1 cellular context compared by ENCODE assay signal in the genomic region with DNA sequence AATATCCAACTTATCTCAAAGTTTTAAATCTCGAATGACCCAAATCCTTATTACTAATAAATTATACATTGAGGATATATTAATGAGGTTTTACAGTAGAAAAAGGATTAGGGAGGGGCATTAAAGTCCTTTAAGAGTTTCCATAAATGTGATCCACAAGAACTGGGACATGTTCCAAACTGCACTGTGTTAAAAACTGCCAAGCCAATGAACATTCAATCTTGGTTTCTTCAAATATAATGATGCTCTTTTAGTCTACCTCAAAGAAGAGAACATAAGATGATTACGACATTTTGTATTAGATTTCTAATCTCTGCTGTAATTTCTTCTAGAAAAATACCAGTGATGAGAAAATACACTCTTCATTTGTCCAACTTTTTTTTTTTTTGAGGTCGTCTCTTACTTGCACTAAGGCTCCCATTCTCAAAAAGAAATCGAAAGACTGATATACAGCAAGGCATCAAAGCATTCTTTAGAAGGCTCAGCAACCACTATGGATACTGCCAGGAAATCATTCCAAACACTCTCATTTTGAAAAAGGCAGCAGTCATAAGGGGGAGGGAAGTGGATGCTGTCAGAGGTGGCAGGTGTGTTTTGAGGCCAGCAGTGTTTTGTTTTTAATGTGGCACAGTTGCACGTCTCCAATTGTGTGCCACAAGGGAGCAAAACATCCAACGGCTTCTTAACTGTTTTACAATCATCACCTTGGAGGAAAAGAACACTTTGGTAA.
TF ChIP-seq lines count a peak whose summit lies in the region.

No MANE protein-coding gene starts in this region.

TF ChIP-seq in GM12878, 131 proteins besides CTCF, POLR2A, EP300 and RAD21 (continued from another document):
- TF ChIP-seq RB1 (IDR thresholded peaks at IDR 0.05; ENCODE audit: borderline replicate concordance) (no peak), MTA2 (IDR thresholded peaks at IDR 0.05; ENCODE audit: low read depth) (no peak), NR2C2 (IDR thresholded peaks at IDR 0.05; ENCODE audit: borderline replicate concordance, control insufficient read depth, insufficient read length, low read depth) (no peak), NKRF (conservative IDR thresholded peaks at IDR 0.05) (no peak), SMC3 (IDR thresholded peaks at IDR 0.05; ENCODE audit: borderline replicate concordance, low read length) (no peak), CBX5 (IDR thresholded peaks at IDR 0.05; ENCODE audit: low read depth) (no peak), CBX3 (IDR thresholded peaks at IDR 0.05; ENCODE audit: borderline replicate concordance, low read depth) (no peak), TCF12 (IDR thresholded peaks at IDR 0.05; ENCODE audit: low read depth, low read length) (no peak), SUZ12 (IDR thresholded peaks at IDR 0.05; ENCODE audit: unreplicated experiment) (no peak), FOXK2 (IDR thresholded peaks at IDR 0.05) (no peak)
